ENCODE assay signal across 11 cellular contexts in the genomic region with DNA sequence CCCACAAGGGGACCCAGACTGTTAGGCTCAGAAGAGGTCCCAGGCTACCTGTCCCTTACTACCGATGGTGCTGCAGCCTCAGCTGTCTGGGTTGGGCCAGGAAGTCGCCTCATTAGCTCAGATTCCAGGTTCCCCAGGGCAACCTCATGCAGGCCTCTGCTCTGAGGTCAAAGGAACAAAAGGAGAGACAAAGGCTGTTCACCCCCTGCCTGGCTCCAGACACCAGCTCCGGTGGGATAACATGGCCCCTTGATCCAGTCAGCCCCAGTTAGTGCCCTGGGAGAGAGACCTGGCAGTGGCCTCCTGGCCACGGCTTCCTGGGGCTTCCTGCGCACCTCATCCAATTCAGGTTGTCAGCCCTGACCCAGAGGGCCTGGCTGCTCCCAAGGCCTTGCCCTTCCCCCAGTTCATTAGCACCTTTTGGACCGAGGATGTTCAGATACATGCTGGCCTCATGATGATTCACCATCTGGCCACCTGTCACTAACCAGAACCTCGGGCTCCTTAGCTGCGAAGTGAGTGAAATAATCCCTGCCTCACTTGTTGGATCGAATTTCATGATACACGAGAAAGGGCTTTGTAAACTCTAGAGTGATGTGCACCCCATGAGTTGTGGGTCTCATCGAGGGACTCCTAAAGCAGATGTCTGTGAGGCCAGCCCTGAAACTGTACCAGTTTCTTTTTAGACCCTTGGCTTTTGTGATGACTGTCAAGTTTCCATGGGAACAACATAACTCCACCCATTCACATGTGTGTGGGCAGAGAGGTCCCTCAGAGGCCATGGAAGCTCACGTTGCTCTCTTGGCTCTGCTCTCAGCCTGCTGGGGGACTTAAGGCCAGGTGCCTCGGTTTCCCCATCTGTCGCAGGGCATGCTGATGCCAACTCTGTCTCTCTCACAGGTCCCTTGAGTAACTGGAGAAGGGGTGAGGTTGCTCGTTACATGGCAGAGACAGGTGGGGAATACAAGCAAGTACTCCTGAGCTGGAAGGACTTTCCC.
DNase-seq lines count a peak whose midpoint lies in the region; ATAC-seq and TF ChIP-seq lines count a peak whose summit lies in the region.
"Had no signal": no experiment of that assay in that cellular context is flagged by ENCODE, and none has a peak within 500 bp of the region (broad histone marks: within the 10 kb centered on the region; RNA-seq: fewer than 3 reads in every experiment).

No MANE protein-coding gene starts in this region.

- H3K27ac ChIP-seq in IMR-90 (ENCODE audit: insufficient read depth, low read length) (no peak overlapping the region), heart right ventricle (no peak overlapping the region)
- H3K27ac ChIP-seq: BLaER1 treated with 17β-estradiol and CSF1 and Interleukin-3, amounts not matched to agents 10 nM and 100 nM; HL-60 had no signal

- no TSS peak for BruUV-seq in IMR-90 (replicated peaks; lab: Mats Ljungman, UMichigan)

- H3K4me3 ChIP-seq in IMR-90 (ENCODE audit: insufficient read depth, low read depth, low read length) (no peak overlapping the region), choroid plexus epithelial cell (ENCODE audit: low read depth, low read length) (no peak overlapping the region), heart right ventricle (no peak overlapping the region)
- H3K4me3 ChIP-seq: BLaER1 treated with 17β-estradiol and CSF1 and Interleukin-3, amounts not matched to agents 10 nM and 100 nM had no signal

- no peak overlapping the region for H3K23ac ChIP-seq in IMR-90 (ENCODE audit: low read depth, low read length)

- H3K27me3 ChIP-seq in IMR-90 (ENCODE audit: control insufficient read depth, insufficient read depth, low read length) (peaks cover 21% of the 10 kb centered on the region), heart right ventricle (peaks cover 0 to 18% (median 7%) of the 10 kb centered on the region in 7 donors)
- H3K27me3 ChIP-seq: BLaER1 treated with 17β-estradiol and CSF1 and Interleukin-3, amounts not matched to agents 10 nM and 100 nM had no signal

- H3K79me1 ChIP-seq in IMR-90 (ENCODE audit: low read depth in 1 of 2, low read length in 2 of 2), result no peaks in the 10 kb centered on the region

- no peaks in the 10 kb centered on the region for H4K20me1 ChIP-seq in IMR-90 (ENCODE audit: insufficient read depth, low read length)
- H4K20me1 ChIP-seq: BLaER1 treated with 17β-estradiol and CSF1 and Interleukin-3, amounts not matched to agents 10 nM and 100 nM had no signal

- H3K14ac ChIP-seq in IMR-90 (replicated peaks; ENCODE audit: low read depth, low read length), result no peak overlapping the region

- H3K9ac ChIP-seq in IMR-90 (ENCODE audit: low read depth, low read length), result no peak overlapping the region
- H3K9ac ChIP-seq: BLaER1 treated with 17β-estradiol and CSF1 and Interleukin-3, amounts not matched to agents 10 nM and 100 nM had no signal

- no peak overlapping the region for H2BK20ac ChIP-seq in IMR-90 (ENCODE audit: low read depth, low read length)

- 16% methylated on average over 6 of the region's 15 CpGs; no CpG with 5 or more reads in 1 of the 2 experiments for WGBS in IMR-90 (ENCODE audit: extremely low coverage in 2 of 2, insufficient read length in 1 of 2), 2 experiments
- 74% methylated on average over 15 of the region's 15 CpGs for WGBS in heart right ventricle, 2 donors

- H2AK9ac ChIP-seq in IMR-90 (replicated peaks; ENCODE audit: low read depth, low read length, poor library complexity), result no peak overlapping the region

- H3K9me3 ChIP-seq in IMR-90 (ENCODE audit: control insufficient read depth, insufficient read depth, low read length), result no peaks in the 10 kb centered on the region
- peaks cover 0 to 27% (median 9%) of the 10 kb centered on the region in 11 donors for H3K9me3 ChIP-seq in heart right ventricle

- no peak overlapping the region for H3K4ac ChIP-seq in IMR-90 (ENCODE audit: low read depth, low read length)

- H2AK5ac ChIP-seq in IMR-90 (ENCODE audit: low read depth, low read length), result no peak overlapping the region

- H3K4me1 ChIP-seq in IMR-90 (ENCODE audit: control insufficient read depth, insufficient read depth, low read length) (no peaks in the 10 kb centered on the region; the same call in 1 of the 2 replicates), heart right ventricle (no peaks in the 10 kb centered on the region)

- ATAC-seq in GM19351 (IDR thresholded peaks at IDR 0.05; ENCODE audit: unreplicated experiment) (peak; percentile 77), IMR-90 (ENCODE audit: low read depth) (no peak), GM19397 (IDR thresholded peaks at IDR 0.05; ENCODE audit: unreplicated experiment) (no peak), heart right ventricle (no peak)

- no peaks in the 10 kb centered on the region for H3K36me3 ChIP-seq in IMR-90 (ENCODE audit: control insufficient read depth, insufficient read depth, low read length)
- no peaks in the 10 kb centered on the region for H3K36me3 ChIP-seq in heart right ventricle
- H3K36me3 ChIP-seq: BLaER1 treated with 17β-estradiol and CSF1 and Interleukin-3, amounts not matched to agents 10 nM and 100 nM had no signal

- no peak for TF ChIP-seq RAD21 in IMR-90 (IDR thresholded peaks at IDR 0.05; ENCODE audit: low read length)

- H3K4me2 ChIP-seq in IMR-90 (ENCODE audit: low read depth, low read length), result no peak overlapping the region
- H3K4me2 ChIP-seq: BLaER1 treated with 17β-estradiol and CSF1 and Interleukin-3, amounts not matched to agents 10 nM and 100 nM had no signal

- POLR2A ChIA-PET in IMR-90 (lab: Charles Lee; ENCODE audit: unreplicated experiment), result no interaction called here

- intact Hi-C loops in IMR-90 (cut with micrococcal nuclease), result no loop called here
- intact Hi-C loops in heart right ventricle (cut with DNase I), result no loop called here

- DNase-seq in DMS 273 (lab: John Stamatoyannopoulos, UW; ENCODE audit: unreplicated experiment) (peak; percentile 89), IMR-90 (peak; percentile 13), choroid plexus epithelial cell (ENCODE audit: low read depth) (peak; percentile 39), NK-92 (lab: John Stamatoyannopoulos, UW; ENCODE audit: unreplicated experiment) (no peak), NCI-H2081 treated with DMSO at 0.1 percent for 48 hours (lab: John Stamatoyannopoulos, UW) (no peak), heart right ventricle (no peak)
- DNase-seq: NCI-H526 had no signal

- peak overlapping the region; percentile 19 for H2AFZ ChIP-seq in IMR-90 (replicated peaks; ENCODE audit: low read length, poor library complexity)

- H3K9me1 ChIP-seq in IMR-90 (ENCODE audit: insufficient read depth, low read length), result no peaks in the 10 kb centered on the region

- no peak overlapping the region for H3K56ac ChIP-seq in IMR-90 (ENCODE audit: extremely low read depth, insufficient read depth, low read length)

- H3K18ac ChIP-seq in IMR-90 (ENCODE audit: low read depth, low read length), result no peak overlapping the region

- no peak for TF ChIP-seq CTCF in IMR-90 (conservative IDR thresholded peaks at IDR 0.05; ENCODE audit: low read depth, low read length)
- TF ChIP-seq CTCF in choroid plexus epithelial cell (conservative IDR thresholded peaks at IDR 0.05; ENCODE audit: low read depth, low read length), result no peak
- no peak for TF ChIP-seq CTCF in heart right ventricle (IDR thresholded peaks at IDR 0.05)

- no peak overlapping the region for H4K5ac ChIP-seq in IMR-90 (ENCODE audit: low read depth, low read length)

- no peak overlapping the region for H2BK5ac ChIP-seq in IMR-90 (ENCODE audit: low read depth, low read length, poor library complexity, severe bottlenecking)

- in situ Hi-C loops in IMR-90 (cut with MboI; ENCODE audit: low sequenced_read_pairs), result no loop called here

- TF ChIP-seq POLR2A in IMR-90 (IDR thresholded peaks at IDR 0.05; ENCODE audit: low read depth, low read length), result no peak

- H4K91ac ChIP-seq in IMR-90 (ENCODE audit: insufficient read depth, low read depth, low read length), result no peak overlapping the region

- no peak overlapping the region for H2BK120ac ChIP-seq in IMR-90 (ENCODE audit: low read depth, low read length)

- dilution Hi-C loops in IMR-90 (cut with HindIII; ENCODE audit: low sequenced_read_pairs, unreplicated experiment), result no loop called here

- H2BK15ac ChIP-seq in IMR-90 (ENCODE audit: low read depth, low read length), result no peak overlapping the region

- no peak overlapping the region for H4K8ac ChIP-seq in IMR-90 (ENCODE audit: low read depth in 2 of 2, low read length in 2 of 2)

- CTCF ChIA-PET in IMR-90 (lab: Yijun Ruan, JAX), result no interaction called here

TF ChIP-seq in IMR-90, 13 proteins besides CTCF, POLR2A, EP300 and RAD21 (continues in another document):
- TF ChIP-seq, protein P1, sequence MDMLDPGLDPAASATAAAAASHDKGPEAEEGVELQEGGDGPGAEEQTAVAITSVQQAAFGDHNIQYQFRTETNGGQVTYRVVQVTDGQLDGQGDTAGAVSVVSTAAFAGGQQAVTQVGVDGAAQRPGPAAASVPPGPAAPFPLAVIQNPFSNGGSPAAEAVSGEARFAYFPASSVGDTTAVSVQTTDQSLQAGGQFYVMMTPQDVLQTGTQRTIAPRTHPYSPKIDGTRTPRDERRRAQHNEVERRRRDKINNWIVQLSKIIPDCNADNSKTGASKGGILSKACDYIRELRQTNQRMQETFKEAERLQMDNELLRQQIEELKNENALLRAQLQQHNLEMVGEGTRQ (IDR thresholded peaks at IDR 0.05; ENCODE audit: low read depth, low read length), result no peak
- TF ChIP-seq BHLHE40 (IDR thresholded peaks at IDR 0.05; ENCODE audit: low read depth, low read length) (no peak), MAZ (IDR thresholded peaks at IDR 0.05; ENCODE audit: borderline replicate concordance, low read depth, low read length) (no peak), NFE2L2 (IDR thresholded peaks at IDR 0.05; ENCODE audit: low read depth, low read length) (no peak), FOS (IDR thresholded peaks at IDR 0.05; ENCODE audit: low read depth, low read length) (no peak), SMC3 (IDR thresholded peaks at IDR 0.05; ENCODE audit: low read depth, low read length) (no peak), CEBPB (IDR thresholded peaks at IDR 0.05; ENCODE audit: low read depth, low read length) (no peak), RFX5 (IDR thresholded peaks at IDR 0.05; ENCODE audit: low read depth, low read length) (no peak), RCOR1 (IDR thresholded peaks at IDR 0.05; ENCODE audit: insufficient replicate concordance, low read length) (no peak), MXI1 (IDR thresholded peaks at IDR 0.05; ENCODE audit: borderline replicate concordance, low read depth, low read length) (no peak), MAFK (IDR thresholded peaks at IDR 0.05; ENCODE audit: low read depth, low read length) (no peak)
- TF ChIP-seq, protein P2, sequence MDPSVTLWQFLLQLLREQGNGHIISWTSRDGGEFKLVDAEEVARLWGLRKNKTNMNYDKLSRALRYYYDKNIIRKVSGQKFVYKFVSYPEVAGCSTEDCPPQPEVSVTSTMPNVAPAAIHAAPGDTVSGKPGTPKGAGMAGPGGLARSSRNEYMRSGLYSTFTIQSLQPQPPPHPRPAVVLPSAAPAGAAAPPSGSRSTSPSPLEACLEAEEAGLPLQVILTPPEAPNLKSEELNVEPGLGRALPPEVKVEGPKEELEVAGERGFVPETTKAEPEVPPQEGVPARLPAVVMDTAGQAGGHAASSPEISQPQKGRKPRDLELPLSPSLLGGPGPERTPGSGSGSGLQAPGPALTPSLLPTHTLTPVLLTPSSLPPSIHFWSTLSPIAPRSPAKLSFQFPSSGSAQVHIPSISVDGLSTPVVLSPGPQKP (IDR thresholded peaks at IDR 0.05; ENCODE audit: borderline replicate concordance, low read depth, low read length), result no peak

Comparison
In these comparisons a context has a peak if more than half of its experiments do, and no peak if none do; other contexts are left out.
1. DNase-seq: peak in DMS 273 (single experiment), IMR-90 (single experiment) and choroid plexus epithelial cell (single experiment); none in NK-92 (single experiment), NCI-H2081 treated with DMSO at 0.1 percent for 48 hours (single experiment) and heart right ventricle (0 of 2).